In the genomic region with DNA sequence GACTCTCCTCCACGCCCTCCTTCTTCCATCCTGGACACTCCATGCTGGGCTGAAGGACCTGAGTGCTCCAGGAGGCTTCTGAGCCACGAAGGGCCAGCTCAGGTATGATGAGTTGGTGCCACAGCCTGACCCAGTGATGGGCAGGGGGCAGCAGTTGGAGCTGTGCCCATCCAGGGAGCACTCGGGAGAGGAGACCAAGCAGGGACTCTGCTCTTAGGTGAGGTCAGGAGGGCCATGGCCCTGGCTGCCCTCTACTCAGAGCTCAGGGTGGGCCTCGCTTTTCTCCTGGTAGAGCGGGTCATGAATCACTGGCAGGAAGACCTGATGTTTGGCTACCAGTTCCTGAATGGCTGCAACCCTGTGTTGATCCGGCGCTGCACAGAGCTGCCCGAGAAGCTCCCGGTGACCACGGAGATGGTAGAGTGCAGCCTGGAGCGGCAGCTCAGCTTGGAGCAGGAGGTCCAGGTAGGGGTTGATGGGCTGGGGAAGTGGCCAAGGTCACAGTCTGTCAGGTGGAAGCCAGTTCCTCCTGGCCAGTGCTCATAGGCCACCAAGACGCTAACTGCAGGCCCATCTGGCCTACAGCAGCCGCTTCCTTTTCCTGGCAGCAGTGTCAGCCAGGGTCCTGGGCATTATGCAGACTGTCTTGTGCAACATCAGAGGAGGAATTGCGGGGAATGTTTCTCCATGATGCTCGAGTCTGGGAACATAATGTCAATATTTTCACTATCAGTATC, we compare ENCODE assay signal across 21 cellular contexts. TPM values are rescaled to one million over a fixed set of nuclear protein-coding genes. Genes with fewer than 3 reads are reported as not detected.
DNase-seq lines count a peak whose midpoint lies in the region; ATAC-seq and TF ChIP-seq lines count a peak whose summit lies in the region.
"Had no signal": no experiment of that assay in that cellular context is flagged by ENCODE, and none has a peak within 500 bp of the region (broad histone marks: within the 10 kb centered on the region; RNA-seq: fewer than 3 reads in every experiment).

No MANE protein-coding gene starts in this region.

- TF ChIP-seq CTCF in CD14-positive monocyte (IDR thresholded peaks at IDR 0.05) (no peak), H9 (conservative IDR thresholded peaks at IDR 0.05) (no peak)

- H2BK120ac ChIP-seq in H9 (ENCODE audit: low read depth, low read length, poor library complexity, severe bottlenecking) = no peak overlapping the region

- H4K5ac ChIP-seq in H9 (ENCODE audit: insufficient read length, low read depth, low read length) = no peak overlapping the region

- no peak overlapping the region for H2BK20ac ChIP-seq in H9 (ENCODE audit: low read depth, low read length, poor library complexity, severe bottlenecking)

- H3K27me3 ChIP-seq in H9 (ENCODE audit: insufficient read depth, low read length) = no peaks in the 10 kb centered on the region

- H3K9me3 Mint-ChIP-seq in CD14-positive monocyte (no peaks in the 10 kb centered on the region), H9 (no peaks in the 10 kb centered on the region)
- H3K9me3 Mint-ChIP-seq: central memory CD8-positive, alpha-beta T cell; natural killer cell; stimulated activated naive CD8-positive, alpha-beta T cell treated with anti-CD3 and anti-CD28 coated beads, Interleukin-15, Interleukin-2, amounts not matched to agents 100 ng/mL and 50 ng/mL, for 24 hours had no signal

- no peak overlapping the region for H2AK5ac ChIP-seq in H9 (ENCODE audit: insufficient read length, low read length)

- no peaks in the 10 kb centered on the region for H3K9me3 ChIP-seq in H9 (ENCODE audit: control insufficient read depth, low read depth, low read length)
- H3K9me3 ChIP-seq: gastrocnemius medialis, transverse colon had no signal

- H3K4me1 Mint-ChIP-seq in CD14-positive monocyte (peaks cover 64% of the 10 kb centered on the region), H9 (peaks cover 17 to 18% of the 10 kb centered on the region in 2 experiments)

- no peak overlapping the region for H3K4me2 ChIP-seq in H9 (ENCODE audit: insufficient read depth, insufficient read length, low read length)

- H3K27me3 Mint-ChIP-seq in CD14-positive monocyte (ENCODE audit: low read depth in 3 of 3) = peaks cover 0 to 4% (median 0%) of the 10 kb centered on the region in 3 donors
- H3K27me3 Mint-ChIP-seq in H9 (ENCODE audit: low read depth) = peaks cover 2% of the 10 kb centered on the region; the same call in 1 of the 2 replicates
- H3K27me3 Mint-ChIP-seq: stimulated activated naive CD8-positive, alpha-beta T cell treated with anti-CD3 and anti-CD28 coated beads, Interleukin-15, Interleukin-2, amounts not matched to agents 100 ng/mL and 50 ng/mL, for 24 hours had no signal

- H2AFZ ChIP-seq in H9 (ENCODE audit: low read length) = no peak overlapping the region

- H3K36me3 Mint-ChIP-seq in CD14-positive monocyte = peaks cover 76 to 86% of the 10 kb centered on the region in 2 donors
- H3K36me3 Mint-ChIP-seq in H9 (ENCODE audit: insufficient read depth in 1 of 3, low read depth in 3 of 3) = no peaks in the 10 kb centered on the region
- H3K36me3 Mint-ChIP-seq: natural killer cell had no signal

- no peak overlapping the region for H3K23ac ChIP-seq in H9 (ENCODE audit: insufficient read length, low read depth, low read length)

- peaks cover 2% of the 10 kb centered on the region; the same call in 1 of the 2 replicates for H3K4me1 ChIP-seq in H9 (ENCODE audit: insufficient read depth, low read length)

- no peak overlapping the region for H3K9ac ChIP-seq in H9 (ENCODE audit: extremely low read depth, insufficient read length, low read length)

- DNase-seq in CD14-positive monocyte (ENCODE audit: low spot score) (no peak), H9 (no peak), dermis blood vessel endothelial cell (peak; percentile 64), posterior vena cava (ENCODE audit: low spot score) (peak; percentile 67), middle frontal gyrus (ENCODE audit: extremely low spot score, low spot score) (no peak), activated gamma-delta T cell (lab: John Stamatoyannopoulos, UW) (no peak)
- DNase-seq: activated CD4-positive, alpha-beta T cell treated with anti-CD3 and anti-CD28 coated beads, Interleukin-2, amount 50 U/mL, for 1 hour; activated naive CD4-positive, alpha-beta T cell treated with Interleukin-2 at 50 U/mL for 16 hours; gastrocnemius medialis; natural killer cell; NCI-H1417; NCI-H2107; NCI-H526; posterior cingulate gyrus; stimulated activated CD4-positive, alpha-beta T cell treated with anti-CD3 and anti-CD28 coated beads, Interleukin-2, amount 100 ng/mL, for 48 hours; transverse colon had no signal

- no peaks in the 10 kb centered on the region for H3K79me2 ChIP-seq in H9 (ENCODE audit: insufficient read depth, low read length)

- intact Hi-C loops in CD14-positive monocyte (cut with micrococcal nuclease) = loop anchor here in 1 of 2 donors (5.0 kb wide), 1 partner anchor 32 kb away; no protein-coding TSS in a partner anchor
- intact Hi-C loops in posterior vena cava (cut with DNase I) = loop anchor here in 1 of 2 donors (5.0 kb wide), 1 partner anchor 1793 kb away; no protein-coding TSS in a partner anchor

- H3K18ac ChIP-seq in H9 (ENCODE audit: insufficient read length, low read depth, low read length) = no peak overlapping the region

- H2BK15ac ChIP-seq in H9 (ENCODE audit: low read depth, low read length) = no peak overlapping the region

- peak overlapping the region; percentile 35; the same call in 1 of the 2 replicates for H3K14ac ChIP-seq in H9 (ENCODE audit: insufficient read depth, low read length)

- no peak overlapping the region for H2BK5ac ChIP-seq in H9 (ENCODE audit: insufficient read length, low read length)

- H4K20me1 ChIP-seq in H9 (ENCODE audit: control insufficient read depth, insufficient read depth, insufficient read length) = no peaks in the 10 kb centered on the region

- H3K4me3 Mint-ChIP-seq in CD14-positive monocyte (no peak overlapping the region), H9 (no peak overlapping the region)
- H3K4me3 Mint-ChIP-seq: central memory CD8-positive, alpha-beta T cell; natural killer cell; stimulated activated naive CD8-positive, alpha-beta T cell treated with anti-CD3 and anti-CD28 coated beads, Interleukin-15, Interleukin-2, amounts not matched to agents 100 ng/mL and 50 ng/mL, for 24 hours had no signal

- no peak overlapping the region for H4K8ac ChIP-seq in H9 (replicated peaks; ENCODE audit: insufficient read length, low read depth, low read length)

- no peaks in the 10 kb centered on the region for H3K79me1 ChIP-seq in H9 (ENCODE audit: insufficient read depth, low read depth, low read length, poor library complexity, severe bottlenecking)

- no peak overlapping the region for H3K56ac ChIP-seq in H9 (ENCODE audit: insufficient read length, low read depth, low read length)

- no peak overlapping the region for H4K91ac ChIP-seq in H9 (ENCODE audit: insufficient read length, low read depth, low read length)

- no peak for ATAC-seq in GM21528 (IDR thresholded peaks at IDR 0.05; ENCODE audit: low FRiP score, unreplicated experiment)
- ATAC-seq: esophagus mucosa, gastrocnemius medialis, natural killer cell had no signal

- H3K23me2 ChIP-seq in H9 (ENCODE audit: insufficient read length, low read depth, low read length, poor library complexity, severe bottlenecking) = peaks cover under 1% of the 10 kb centered on the region

- no peak overlapping the region for H2BK12ac ChIP-seq in H9 (ENCODE audit: insufficient read length, low read depth, low read length)

- no peak overlapping the region for H3K4ac ChIP-seq in H9 (ENCODE audit: low read depth, low read length)

- no CpG with 5 or more reads among the region's 15 CpGs for WGBS in H9 (ENCODE audit: extremely low coverage, insufficient read length, low lambda C conversion rate)

- H3T11ph ChIP-seq in H9 (ENCODE audit: low read length) = no peak overlapping the region

- H3K27ac ChIP-seq in H9 (ENCODE audit: insufficient read length, low read depth, low read length) = no peak overlapping the region
- H3K27ac ChIP-seq: gastrocnemius medialis, RWPE1 had no signal

- H3K27ac Mint-ChIP-seq in CD14-positive monocyte (peak overlapping the region in 6 of 7 donors; percentile 25 to 82 (median 67)), H9 (no peak overlapping the region)
- H3K27ac Mint-ChIP-seq: stimulated activated naive CD8-positive, alpha-beta T cell treated with anti-CD3 and anti-CD28 coated beads, Interleukin-15, Interleukin-2, amounts not matched to agents 100 ng/mL and 50 ng/mL, for 24 hours had no signal

RNA-seq across cellular contexts. Expression of a gene that starts 50.8 kb away (rescaled TPM):
- 100 to 1,000 TPM; 223 to 272 TPM for polyA plus RNA-seq in CD14-positive monocyte
- 3.2 and 3.7 TPM in 2 replicates for total RNA-seq in H9 (2021)
- 0.34 and 0.60 TPM in 2 replicates for total RNA-seq in dermis blood vessel endothelial cell
- 10 to 100 TPM; 20.1 to 46.5 TPM for total RNA-seq in posterior vena cava

Comparison
In these comparisons a context has a peak if more than half of its experiments do, and no peak if none do; other contexts are left out.
1. DNase-seq: peak in dermis blood vessel endothelial cell (single experiment) and posterior vena cava (single experiment); none in CD14-positive monocyte (single experiment), H9 (single experiment), middle frontal gyrus (single experiment) and activated gamma-delta T cell (single experiment).
2. H3K27ac Mint-ChIP-seq: peak in CD14-positive monocyte (6 of 7); none in H9 (0 of 3).